Comparison of ENCODE assay signal across 8 cellular contexts in genomic region chrX:136251042-136251991, GRCh38. TPM values are rescaled to one million over a fixed set of nuclear protein-coding genes. Genes with fewer than 3 reads are reported as not detected.
A peak's percentile ranks its signal among the peaks of the same experiment; 100 is the strongest.
DNase-seq lines count a peak whose midpoint lies in the region; ATAC-seq and TF ChIP-seq lines count a peak whose summit lies in the region.

MAP7D3 (minus strand) TSS chrX:136251400; CDS start chrX:136251358, 42 bp downstream.

- TF ChIP-seq CTCF in GM13977 (IDR thresholded peaks at IDR 0.05; ENCODE audit: extremely low read depth, insufficient read depth, missing control alignments) (no peak), chondrocyte (IDR thresholded peaks at IDR 0.05) (no peak)

- intact Hi-C loops in left colon (cut with DNase I, micrococcal nuclease) = no loop called here

- ATAC-seq in HG02588 (IDR thresholded peaks at IDR 0.05; ENCODE audit: unreplicated experiment) (peak; percentile 91), left colon (peak; percentile 98)
- ATAC-seq in activated CD4-positive, CD25-positive, alpha-beta regulatory T cell treated with anti-CD3 and anti-CD28 coated beads, Interleukin-2, amount 50 U/mL, for 24 hours = peak; percentile 89 to 93

- H3K4me3 Mint-ChIP-seq in chondrocyte (ENCODE audit: unreplicated experiment) = peak within 1 kb of the TSS; percentile 74

- DNase-seq in GM13977 (ENCODE audit: low spot score) (peak; percentile 88), NCI-H146 treated with DMSO at 0.1 percent for 48 hours (lab: John Stamatoyannopoulos, UW; ENCODE audit: unreplicated experiment) (peak; percentile 30), chondrocyte (ENCODE audit: low spot score) (no peak), left colon (peak; percentile 53 to 73), DMS114 treated with DMSO at 0.1 percent for 48 hours (lab: John Stamatoyannopoulos, UW; ENCODE audit: unreplicated experiment) (no peak)
- DNase-seq in stimulated activated CD4-positive, alpha-beta T cell treated with anti-CD3 and anti-CD28 coated beads, Interleukin-2, amount 100 ng/mL, for 48 hours = peak; percentile 41 to 53

- peak within 1 kb of the TSS; percentile 79 for H3K27ac Mint-ChIP-seq in chondrocyte (ENCODE audit: unreplicated experiment)

- H3K9me3 Mint-ChIP-seq in chondrocyte (ENCODE audit: low read depth) = no peaks in the 10 kb centered on the region

- H3K27me3 Mint-ChIP-seq in chondrocyte (ENCODE audit: low read depth) = no peaks in the 10 kb centered on the region

- in situ Hi-C loops in GM13977 (cut with MboI; ENCODE audit: low pct_unique_long_range_greater_than_20kb, low sequenced_read_pairs, unreplicated experiment) = loop anchor here (25.0 kb wide), 1 partner anchor 214 kb away; no protein-coding TSS in a partner anchor

- H3K36me3 Mint-ChIP-seq in chondrocyte (ENCODE audit: low read depth) = peaks cover 2% of the 10 kb centered on the region

- peaks cover 57% of the 10 kb centered on the region for H3K4me1 Mint-ChIP-seq in chondrocyte (ENCODE audit: low read depth)

RNA-seq across cellular contexts. Expression of gene MAP7D3, which starts in this region (rescaled TPM):
- total RNA-seq in chondrocyte (48.2 to 52.7 TPM (median 50.8 TPM) in 3 replicates), left colon (1 to 10 TPM; 1.4 to 4.1 TPM)

Comparison
In these comparisons a context has a peak if more than half of its experiments do, and no peak if none do; other contexts are left out.
1. DNase-seq: peak in GM13977 (single experiment), NCI-H146 treated with DMSO at 0.1 percent for 48 hours (single experiment), left colon (2 of 2) and stimulated activated CD4-positive, alpha-beta T cell treated with anti-CD3 and anti-CD28 coated beads, Interleukin-2, amount 100 ng/mL, for 48 hours (2 of 2); none in chondrocyte (single experiment) and DMS114 treated with DMSO at 0.1 percent for 48 hours (single experiment).
2. Peak in every context shown above with its lines, with median percentiles within 50 percentile points of each other: ATAC-seq.